ENCODE assay signal across 21 cellular contexts in genomic region chr7:14504134-14504533, GRCh38.
DNase-seq lines count a peak whose midpoint lies in the region; ATAC-seq and TF ChIP-seq lines count a peak whose summit lies in the region.
"Had no signal": no experiment of that assay in that cellular context is flagged by ENCODE, and none has a peak within 500 bp of the region (broad histone marks: within the 10 kb centered on the region; RNA-seq: fewer than 3 reads in every experiment).

No MANE protein-coding gene starts in this region.

- ATAC-seq in GM21717 (IDR thresholded peaks at IDR 0.05; ENCODE audit: unreplicated experiment) (no peak), GM19397 (IDR thresholded peaks at IDR 0.05; ENCODE audit: unreplicated experiment) (no peak), GM18505 (IDR thresholded peaks at IDR 0.05; ENCODE audit: unreplicated experiment) (no peak)
- ATAC-seq: activated naive CD8-positive, alpha-beta T cell treated with anti-CD3 and anti-CD28 coated beads, Interleukin-2, amount 50 U/mL, for 24 hours; activated T-helper 17 cell treated with anti-CD3 and anti-CD28 coated beads, Interleukin-2, amount 50 U/mL, for 72 hours; GM12878; heart left ventricle; K562; left colon; mucosa of descending colon; PC-3 had no signal

- peak; percentile 69 for DNase-seq in DMS153 treated with DMSO at 0.1 percent for 48 hours (lab: John Stamatoyannopoulos, UW; ENCODE audit: unreplicated experiment)
- DNase-seq in NCI-H146 (lab: John Stamatoyannopoulos, UW), result peak; percentile 81
- DNase-seq in astrocyte of the hippocampus (ENCODE audit: low read depth, low spot score), result peak; percentile 2
- DNase-seq in midbrain (lab: John Stamatoyannopoulos, UW), result peak; percentile 56
- no peak for DNase-seq in NCI-H524 (lab: John Stamatoyannopoulos, UW)
- DNase-seq: activated CD4-positive, alpha-beta T cell treated with anti-CD3 and anti-CD28 coated beads for 1 hour; activated naive CD8-positive, alpha-beta T cell treated with anti-CD3 and anti-CD28 coated beads, Interleukin-2, amount 50 U/mL, for 24 hours; Caco-2; GM23248; heart left ventricle; left colon; mucosa of descending colon; PC-3; stimulated activated CD4-positive, alpha-beta T cell treated with anti-CD3 and anti-CD28 coated beads, Interleukin-4, amount 100 ng/mL, for 24 hours; T1000 had no signal

- no peak for TF ChIP-seq POLR2A in GM18505 (IDR thresholded peaks at IDR 0.05; ENCODE audit: borderline replicate concordance, extremely low read depth, insufficient read depth, insufficient read length)

Comparison
In these comparisons a context has a peak if more than half of its experiments do, and no peak if none do; other contexts are left out.
1. DNase-seq: peak in DMS153 treated with DMSO at 0.1 percent for 48 hours (single experiment), NCI-H146 (single experiment), astrocyte of the hippocampus (single experiment) and midbrain (single experiment); none in NCI-H524 (0 of 2).